Comparison of ENCODE assay signal across 26 cellular contexts in genomic region chr18:23173912-23174311, GRCh38.
"Had no signal": no experiment of that assay in that cellular context is flagged by ENCODE, and none has a peak within 500 bp of the region (broad histone marks: within the 10 kb centered on the region; RNA-seq: fewer than 3 reads in every experiment).

No MANE protein-coding gene starts in this region.

- FAIRE-seq: endometrium had no signal

- H3K36me3 ChIP-seq: brain microvascular endothelial cell, colonic mucosa, gastrocnemius medialis, heart left ventricle, WERI-Rb-1 had no signal

- ATAC-seq: activated CD4-positive, alpha-beta T cell treated with anti-CD3 and anti-CD28 coated beads for 36 hours; activated CD8-positive, alpha-beta memory T cell treated with anti-CD3 and anti-CD28 coated beads, Interleukin-2, amount 10 ng/mL, durations not matched to agents 7 days and 5 days; activated CD8-positive, alpha-beta T cell treated with anti-CD3 and anti-CD28 coated beads, Interleukin-2, amount 10 ng/mL, durations not matched to agents 7 days and 5 days; esophagus mucosa; gastrocnemius medialis; heart left ventricle; T-helper 17 cell had no signal

- H3K9me3 ChIP-seq: colonic mucosa, gastrocnemius medialis, heart left ventricle had no signal

- DNase-seq: activated B cell treated with CpG ODN at 0.5 μM for 24 hours; activated CD4-positive, alpha-beta memory T cell treated with anti-CD3 and anti-CD28 coated beads for 36 hours; activated CD4-positive, alpha-beta T cell treated with anti-CD3 and anti-CD28 coated beads for 36 hours; activated CD4-positive, alpha-beta T cell treated with anti-CD3 and anti-CD28 coated beads, Interleukin-2, amount 10 ng/mL, durations not matched to agents 24 days and 14 days; activated CD4-positive, CD25-positive, alpha-beta regulatory T cell treated with anti-CD3 and anti-CD28 coated beads, Interleukin-2, amount 50 U/mL, for 72 hours; activated CD8-positive, alpha-beta memory T cell treated with anti-CD3 and anti-CD28 coated beads, Interleukin-2, amount 10 ng/mL, durations not matched to agents 7 days and 5 days; activated CD8-positive, alpha-beta memory T cell treated with anti-CD3 and anti-CD28 coated beads, Interleukin-2, amount 50 U/mL, for 4 hours; activated CD8-positive, alpha-beta T cell treated with anti-CD3 and anti-CD28 coated beads, Interleukin-2, amount 10 ng/mL, durations not matched to agents 7 days and 5 days; activated naive CD4-positive, alpha-beta T cell treated with anti-CD3 and anti-CD28 coated beads, Interleukin-2, amount 10 ng/mL, durations not matched to agents 7 days and 5 days; activated T-cell treated with anti-CD3 and anti-CD28 coated beads, Interleukin-2, amount 50 U/mL, for 1 hour; activated T-cell treated with anti-CD3 and anti-CD28 coated beads, Interleukin-2, amount 50 U/mL, for 48 hours; aorta; brain microvascular endothelial cell; caudate nucleus; colonic mucosa; effector CD8-positive, alpha-beta T cell; foreskin fibroblast; gastrocnemius medialis; glutamatergic neuron; heart left ventricle; T-helper 1 cell; T-helper 17 cell; T1000; WERI-Rb-1 had no signal

- H3K4me1 ChIP-seq: colonic mucosa, gastrocnemius medialis had no signal

- H3K27me3 ChIP-seq: brain microvascular endothelial cell, colonic mucosa, gastrocnemius medialis, heart left ventricle had no signal

- H3K27ac ChIP-seq: brain microvascular endothelial cell, colonic mucosa, gastrocnemius medialis, heart left ventricle, WERI-Rb-1 had no signal

- H3K4me3 ChIP-seq: colonic mucosa, gastrocnemius medialis, heart left ventricle had no signal
